Comparison of ENCODE assay signal across 8 cellular contexts in the genomic region with DNA sequence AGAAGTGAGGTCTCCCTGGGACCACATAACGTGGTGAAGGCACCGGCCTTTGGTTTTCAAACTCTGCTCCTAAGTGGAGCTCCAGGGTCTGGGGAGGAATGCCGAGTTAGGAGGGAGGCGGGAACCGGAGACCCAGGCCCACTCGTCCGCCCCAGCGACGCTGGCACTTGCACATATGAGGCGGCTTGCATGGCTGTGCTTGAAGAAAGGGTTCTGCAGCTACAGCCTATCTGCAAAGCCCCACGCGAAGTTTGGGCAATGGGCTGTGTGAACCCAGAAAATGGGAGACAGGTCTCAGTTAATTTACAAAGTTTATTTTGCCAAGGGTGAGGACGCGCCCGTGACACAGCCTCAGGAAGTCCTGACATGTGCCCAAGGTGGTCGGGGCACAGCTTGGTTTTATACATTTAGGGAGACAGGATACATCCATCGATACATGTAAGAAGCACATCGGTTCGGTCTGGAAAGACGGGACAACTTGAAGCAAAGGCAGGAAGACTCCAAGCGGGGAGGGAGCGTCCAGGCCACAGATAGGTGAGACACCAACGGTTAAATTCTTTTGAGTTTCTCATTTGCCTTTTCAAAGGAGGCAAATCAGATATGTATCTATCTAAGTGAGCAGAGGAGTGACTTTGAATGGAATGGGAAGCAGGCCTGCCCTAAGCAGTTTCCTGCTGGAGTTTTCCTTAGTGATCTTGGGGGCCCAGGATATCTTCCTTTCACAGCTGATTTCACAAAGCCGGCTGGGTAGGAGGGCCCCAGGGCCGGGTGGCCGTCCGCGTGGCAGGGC. TPM values are rescaled to one million over a fixed set of nuclear protein-coding genes. Genes with fewer than 3 reads are reported as not detected.
DNase-seq lines count a peak whose midpoint lies in the region; ATAC-seq and TF ChIP-seq lines count a peak whose summit lies in the region.

No MANE protein-coding gene starts in this region.

- H3K4me1 ChIP-seq in duodenal mucosa (ENCODE audit: control insufficient read depth in 1 of 2, insufficient read depth in 2 of 2, low read length in 2 of 2): peaks cover 14 to 19% of the 10 kb centered on the region in 2 donors

- peak overlapping the region in 4 of 6 donors; percentile 44 to 90 (median 84) for H3K27ac Mint-ChIP-seq in naive B cell

- H3K27me3 Mint-ChIP-seq in naive B cell: peaks cover 6 to 13% (median 12%) of the 10 kb centered on the region in 3 donors

- POLR2A ChIA-PET in AG04450 (lab: Yijun Ruan, JAX): interaction anchor here (0.6 to 2.3 kb wide), 2 partner anchors 12 to 31 kb away, joined by 3 to 13 read pairs; no protein-coding TSS in a partner anchor

- H3K4me3 Mint-ChIP-seq in naive B cell: peak overlapping the region; percentile 82 to 99 (median 89)

- DNase-seq in AG04450 (ENCODE audit: low read depth, low spot score) (no peak), LNCaP clone FGC (ENCODE audit: low read depth) (no peak), naive B cell (no peak), cortex of kidney (lab: John Stamatoyannopoulos, UW) (no peak), NCI-H2196 (lab: John Stamatoyannopoulos, UW; ENCODE audit: unreplicated experiment) (no peak)
- DNase-seq in stimulated activated naive CD4-positive, alpha-beta T cell treated with Interleukin-2 at 50 U/mL for 16 hours (lab: John Stamatoyannopoulos, UW): no peak
- no peak for DNase-seq in NK-92 treated with Interleukin-12 subunit alpha and Interleukin-12 subunit beta, amount 100 ng/mL, for 24 hours (lab: John Stamatoyannopoulos, UW)

- H3K9ac ChIP-seq in duodenal mucosa (ENCODE audit: low read depth in 1 of 2, low read length in 2 of 2): peak overlapping the region; percentile 57 to 73

- TF ChIP-seq CTCF in AG04450 (IDR thresholded peaks at IDR 0.05; ENCODE audit: low read depth, low read length) (no peak), LNCaP clone FGC (IDR thresholded peaks at IDR 0.05; ENCODE audit: control insufficient read depth, extremely low read depth, insufficient read depth) (no peak)

- peaks cover 0 to 4% (median 0%) of the 10 kb centered on the region in 7 donors for H3K9me3 Mint-ChIP-seq in naive B cell

- no peaks in the 10 kb centered on the region; the same call in 1 of the 2 replicates for H3K9me3 ChIP-seq in AG04450 (ENCODE audit: control insufficient read depth, insufficient read depth, low read length)
- no peaks in the 10 kb centered on the region for H3K9me3 ChIP-seq in duodenal mucosa (ENCODE audit: control insufficient read depth in 1 of 2, low read length in 2 of 2)

- no peak overlapping the region for H3K27ac ChIP-seq in AG04450 (ENCODE audit: low read depth, low read length)
- H3K27ac ChIP-seq in duodenal mucosa (ENCODE audit: low read depth, low read length): peak overlapping the region; percentile 78

- no peak for ATAC-seq in naive B cell (ENCODE audit: low read depth in 2 of 2)

- no peaks in the 10 kb centered on the region for H3K36me3 Mint-ChIP-seq in naive B cell

- CTCF ChIA-PET in AG04450 (lab: Charles Lee): interaction anchor here (0.9 kb wide), 1 partner anchor 171 kb away, joined by 3 read pairs; no protein-coding TSS in a partner anchor

- peaks cover 48 to 57% (median 49%) of the 10 kb centered on the region in 3 donors for H3K4me1 Mint-ChIP-seq in naive B cell

- H3K4me3 ChIP-seq in AG04450 (ENCODE audit: low read depth, low read length) (peak overlapping the region; percentile 70), LNCaP clone FGC (ENCODE audit: low read depth, low read length) (peak overlapping the region; percentile 87), duodenal mucosa (ENCODE audit: low read depth in 1 of 2, low read length in 2 of 2) (peak overlapping the region; percentile 75 to 77)

- H3K27me3 ChIP-seq in AG04450 (ENCODE audit: control insufficient read depth, insufficient read depth, low read length) (peaks cover 9% of the 10 kb centered on the region), duodenal mucosa (ENCODE audit: control insufficient read depth in 1 of 2, insufficient read depth in 2 of 2, low read length in 2 of 2) (no peaks in the 10 kb centered on the region)

- H3K36me3 ChIP-seq in duodenal mucosa (ENCODE audit: control insufficient read depth in 1 of 2, insufficient read depth in 2 of 2, low read length in 2 of 2): no peaks in the 10 kb centered on the region

RNA-seq across cellular contexts. Expression of a gene that starts 0.8 kb away (rescaled TPM):
- 32.4 and 42.7 TPM in 2 replicates for polyA plus RNA-seq in AG04450 (2011; rRNA removed)
- polyA minus RNA-seq in AG04450 (2011; rRNA and poly(A)+ RNA removed): 15.7 and 20.2 TPM in 2 replicates
- 100 to 1,000 TPM in 1 of 6 donors, 10 to 100 TPM in 5; 47.3 to 127 (median 72.2) TPM for polyA plus RNA-seq in naive B cell (ENCODE audit: low read depth in 6 of 6)
